In genomic region chr4:72375050-72375736, GRCh38 we compare ENCODE assay signal across 16 cellular contexts.
DNase-seq lines count a peak whose midpoint lies in the region; ATAC-seq and TF ChIP-seq lines count a peak whose summit lies in the region.
"Had no signal": no experiment of that assay in that cellular context is flagged by ENCODE, and none has a peak within 500 bp of the region (broad histone marks: within the 10 kb centered on the region; RNA-seq: fewer than 3 reads in every experiment).

No MANE protein-coding gene starts in this region.

- H3K4me1 Mint-ChIP-seq in neural progenitor cell, result peaks cover 2% of the 10 kb centered on the region
- H3K4me1 Mint-ChIP-seq: activated B cell treated with CpG ODN at 0.5 μM for 24 hours; CD4-positive, CD25-positive, alpha-beta regulatory T cell; nephron had no signal

- no peak overlapping the region for H3K4me3 ChIP-seq in RWPE2 (ENCODE audit: severe bottlenecking)
- no peak overlapping the region for H3K4me3 ChIP-seq in choroid plexus epithelial cell (ENCODE audit: low read depth, low read length)
- no peak overlapping the region for H3K4me3 ChIP-seq in neural progenitor cell
- H3K4me3 ChIP-seq: upper lobe of right lung had no signal

- H3K9me3 ChIP-seq in RWPE2 (ENCODE audit: severe bottlenecking), result no peaks in the 10 kb centered on the region
- no peaks in the 10 kb centered on the region for H3K9me3 ChIP-seq in neural progenitor cell (ENCODE audit: low read depth)
- H3K9me3 ChIP-seq: upper lobe of right lung had no signal

- no peaks in the 10 kb centered on the region for H3K27me3 Mint-ChIP-seq in neural progenitor cell (ENCODE audit: insufficient read depth, low read depth)
- H3K27me3 Mint-ChIP-seq: CD4-positive, CD25-positive, alpha-beta regulatory T cell had no signal

- ATAC-seq in RWPE2 (ENCODE audit: low read depth), result peak; percentile 78
- ATAC-seq in GM18873 (IDR thresholded peaks at IDR 0.05; ENCODE audit: low FRiP score, unreplicated experiment), result no peak
- ATAC-seq in esophagus mucosa, result no peak
- ATAC-seq: upper lobe of right lung had no signal

- no peaks in the 10 kb centered on the region for H4K20me1 ChIP-seq in neural progenitor cell (ENCODE audit: low read depth)

- H3K27ac ChIP-seq in RWPE2 (ENCODE audit: poor library complexity, severe bottlenecking) (no peak overlapping the region), neural progenitor cell (no peak overlapping the region)
- H3K27ac ChIP-seq: KMS-11, upper lobe of right lung had no signal

- no peak overlapping the region for H3K4me3 Mint-ChIP-seq in neural progenitor cell
- H3K4me3 Mint-ChIP-seq: activated B cell treated with CpG ODN at 0.5 μM for 24 hours; activated T-helper 1 cell treated with anti-CD3 and anti-CD28 coated beads, Interleukin-12 subunit alpha, Interleukin-12 subunit beta, Interleukin-2, Interleukin-4 antibody, amounts not matched to agents 30 ng/mL and 10 ng/mL and 1 ng/mL, durations not matched to agents 14 hours and 24 hours and 36 hours; nephron had no signal

- no peaks in the 10 kb centered on the region for H3K36me3 ChIP-seq in RWPE2 (ENCODE audit: low read depth)
- no peaks in the 10 kb centered on the region for H3K36me3 ChIP-seq in neural progenitor cell
- H3K36me3 ChIP-seq: upper lobe of right lung had no signal

- no peak overlapping the region for H3K27ac Mint-ChIP-seq in neural progenitor cell
- H3K27ac Mint-ChIP-seq: activated B cell treated with CpG ODN at 0.5 μM for 24 hours; activated T-helper 1 cell treated with anti-CD3 and anti-CD28 coated beads, Interleukin-12 subunit alpha, Interleukin-12 subunit beta, Interleukin-2, Interleukin-4 antibody, amounts not matched to agents 30 ng/mL and 10 ng/mL and 1 ng/mL, durations not matched to agents 14 hours and 24 hours and 36 hours; nephron had no signal

- no peaks in the 10 kb centered on the region for H3K79me2 ChIP-seq in neural progenitor cell (ENCODE audit: low read depth)

- H3K9me3 Mint-ChIP-seq in neural progenitor cell, result no peaks in the 10 kb centered on the region
- H3K9me3 Mint-ChIP-seq: activated B cell treated with CpG ODN at 0.5 μM for 24 hours; activated T-helper 1 cell treated with anti-CD3 and anti-CD28 coated beads, Interleukin-12 subunit alpha, Interleukin-12 subunit beta, Interleukin-2, Interleukin-4 antibody, amounts not matched to agents 30 ng/mL and 10 ng/mL and 1 ng/mL, durations not matched to agents 14 hours and 24 hours and 36 hours; CD4-positive, CD25-positive, alpha-beta regulatory T cell; nephron had no signal

- no peak overlapping the region for H3K9ac ChIP-seq in neural progenitor cell
- H3K9ac ChIP-seq: KMS-11 had no signal

- H3K4me2 ChIP-seq in neural progenitor cell, result no peak overlapping the region
- H3K4me2 ChIP-seq: KMS-11 had no signal

- H2AFZ ChIP-seq in neural progenitor cell (replicated peaks), result peak overlapping the region; percentile 61

- H3K36me3 Mint-ChIP-seq in neural progenitor cell, result no peaks in the 10 kb centered on the region
- H3K36me3 Mint-ChIP-seq: CD4-positive, CD25-positive, alpha-beta regulatory T cell had no signal

- H3F3A ChIP-seq in neural progenitor cell (ENCODE audit: low read depth), result no peaks in the 10 kb centered on the region

- peak; percentile 41 for DNase-seq in Daoy (ENCODE audit: low read depth)
- peak; percentile 27 for DNase-seq in RWPE2 (ENCODE audit: low spot score)
- DNase-seq in choroid plexus epithelial cell (ENCODE audit: low read depth), result peak; percentile 48
- DNase-seq in neural progenitor cell (ENCODE audit: low spot score), result no peak
- DNase-seq in activated CD4-positive, alpha-beta T cell treated with anti-CD3 and anti-CD28 coated beads, Interleukin-2, amount 50 U/mL, for 1 hour, result no peak
- DNase-seq in NCI-H345 treated with DMSO at 0.1 percent for 48 hours (lab: John Stamatoyannopoulos, UW; ENCODE audit: unreplicated experiment), result no peak
- DNase-seq: activated B cell treated with CpG ODN at 0.5 μM for 24 hours; caudate nucleus; CD4-positive, CD25-positive, alpha-beta regulatory T cell; NCI-H2171; upper lobe of right lung had no signal

- H3K27me3 ChIP-seq in RWPE2 (ENCODE audit: insufficient read depth, poor library complexity, severe bottlenecking) (no peaks in the 10 kb centered on the region), neural progenitor cell (no peaks in the 10 kb centered on the region)
- H3K27me3 ChIP-seq: upper lobe of right lung had no signal

- H3K4me1 ChIP-seq in RWPE2 (ENCODE audit: insufficient read depth, poor library complexity, severe bottlenecking) (no peaks in the 10 kb centered on the region), neural progenitor cell (no peaks in the 10 kb centered on the region)
- H3K4me1 ChIP-seq: upper lobe of right lung had no signal

- TF ChIP-seq CTCF in RWPE2 (IDR thresholded peaks at IDR 0.05; ENCODE audit: poor library complexity, severe bottlenecking) (no peak), choroid plexus epithelial cell (conservative IDR thresholded peaks at IDR 0.05; ENCODE audit: low read depth, low read length) (no peak), neural progenitor cell (IDR thresholded peaks at IDR 0.05) (no peak)

Comparison
In these comparisons a context has a peak if more than half of its experiments do, and no peak if none do; other contexts are left out.
1. DNase-seq: peak in Daoy (single experiment), RWPE2 (single experiment) and choroid plexus epithelial cell (single experiment); none in neural progenitor cell (single experiment), activated CD4-positive, alpha-beta T cell treated with anti-CD3 and anti-CD28 coated beads, Interleukin-2, amount 50 U/mL, for 1 hour (single experiment) and NCI-H345 treated with DMSO at 0.1 percent for 48 hours (single experiment).